In the genomic region with DNA sequence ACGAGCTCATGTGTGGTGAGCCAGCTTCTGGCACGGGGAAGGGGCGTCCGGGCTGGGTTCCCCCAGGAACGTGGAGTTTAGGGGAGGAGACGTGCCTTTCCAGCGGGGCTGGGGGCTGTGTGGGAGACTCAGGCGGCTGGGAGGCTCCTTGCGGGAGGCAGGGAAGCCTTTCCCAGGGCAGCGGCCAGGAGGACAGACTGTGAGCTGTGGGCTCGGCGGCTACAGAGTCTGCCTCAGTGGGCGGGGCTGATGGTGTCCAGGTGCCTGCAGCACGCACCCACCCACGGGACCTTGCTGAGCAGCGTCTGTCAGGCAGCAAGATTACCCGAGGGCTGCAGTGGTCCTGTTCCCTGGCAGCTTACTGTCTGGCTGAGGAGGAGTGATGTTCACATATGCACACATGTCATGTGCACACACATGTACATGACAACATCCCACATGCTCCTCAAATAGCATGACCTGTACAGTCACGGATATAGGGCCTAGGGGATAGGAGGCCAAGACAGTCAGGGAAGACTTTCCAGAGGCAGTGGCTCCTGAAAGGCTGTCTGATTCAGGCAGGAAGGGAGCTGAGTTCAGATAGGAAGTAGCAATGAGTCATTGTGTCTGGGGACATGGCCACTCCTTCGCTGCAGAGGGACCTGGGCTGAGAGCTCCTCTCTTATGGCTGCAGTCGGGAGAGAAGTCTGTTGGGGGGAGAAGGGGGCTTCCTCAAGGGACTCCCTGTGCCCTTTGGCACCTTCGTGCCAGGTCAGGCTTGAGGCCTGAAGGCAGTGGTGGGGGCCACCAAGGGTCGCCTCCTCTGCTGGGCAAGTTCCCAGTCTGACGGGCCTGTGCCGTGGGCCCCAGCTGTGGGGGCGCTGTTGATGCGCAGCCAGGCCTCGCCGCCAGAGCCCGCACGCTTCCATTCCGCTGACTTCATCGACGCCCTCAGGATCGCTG, we compare ENCODE assay signal across 9 cellular contexts. TPM values are rescaled to one million over a fixed set of nuclear protein-coding genes. Genes with fewer than 3 reads are reported as not detected.
DNase-seq lines count a peak whose midpoint lies in the region; FAIRE-seq and TF ChIP-seq lines count a peak whose summit lies in the region.
"Had no signal": no experiment of that assay in that cellular context is flagged by ENCODE, and none has a peak within 500 bp of the region (broad histone marks: within the 10 kb centered on the region; RNA-seq: fewer than 3 reads in every experiment).

No MANE protein-coding gene starts in this region.

- H3K36me3 ChIP-seq in astrocyte (ENCODE audit: insufficient read depth, low read length): no peaks in the 10 kb centered on the region
- H3K36me3 ChIP-seq in keratinocyte (ENCODE audit: control insufficient read depth in 2 of 2, extremely low read depth in 1 of 2, insufficient read depth in 2 of 2, low read length in 2 of 2): peaks cover 21% of the 10 kb centered on the region in 2 experiments
- H3K36me3 ChIP-seq in small intestine (ENCODE audit: control insufficient read depth in 2 of 2, insufficient read depth in 2 of 2, low read length in 2 of 2): peaks cover 0 to 14% of the 10 kb centered on the region in 2 donors

- TF ChIP-seq CTCF in astrocyte (IDR thresholded peaks at IDR 0.05; ENCODE audit: insufficient read depth, low read depth, low read length) (no peak), keratinocyte (optimal IDR thresholded peaks at IDR 0.05 in 1 of 3, IDR thresholded peaks at IDR 0.05 in 1 of 3, conservative IDR thresholded peaks at IDR 0.05 in 1 of 3; ENCODE audit: extremely low read depth in 1 of 3, insufficient read depth in 2 of 3, low read length in 3 of 3) (no peak)

- H2AFZ ChIP-seq in astrocyte (ENCODE audit: low read depth, low read length) (peak overlapping the region; percentile 46), keratinocyte (ENCODE audit: control insufficient read depth, low read length) (no peak overlapping the region)

- H3K9ac ChIP-seq in astrocyte (ENCODE audit: low read length): no peak overlapping the region
- H3K9ac ChIP-seq in keratinocyte (ENCODE audit: control insufficient read depth, extremely low read depth, insufficient read depth, low read length): no peak overlapping the region

- H3K4me2 ChIP-seq in astrocyte (ENCODE audit: low read length) (peak overlapping the region; percentile 52), keratinocyte (ENCODE audit: control insufficient read depth, extremely low read depth, insufficient read depth, low read depth, low read length) (no peak overlapping the region)

- H3K27ac ChIP-seq in astrocyte (ENCODE audit: low read depth, low read length) (peak overlapping the region; percentile 12), keratinocyte (ENCODE audit: control insufficient read depth, insufficient read depth, low read length) (no peak overlapping the region), small intestine (ENCODE audit: low read depth in 1 of 2, low read length in 1 of 2) (peak overlapping the region in 1 of 2 donors; percentile 13)

- H3K9me3 Mint-ChIP-seq in activated naive CD4-positive, alpha-beta T cell treated with anti-CD3 and anti-CD28 coated beads, Interleukin-2, amount 10 ng/mL, durations not matched to agents 7 days and 5 days: no peaks in the 10 kb centered on the region
- H3K9me3 Mint-ChIP-seq in astrocyte (ENCODE audit: unreplicated experiment): no peaks in the 10 kb centered on the region
- H3K9me3 Mint-ChIP-seq: CD8-positive, alpha-beta T cell had no signal

- DNase-seq in activated naive CD4-positive, alpha-beta T cell treated with anti-CD3 and anti-CD28 coated beads, Interleukin-2, amount 10 ng/mL, durations not matched to agents 7 days and 5 days: no peak
- DNase-seq in activated naive CD4-positive, alpha-beta T cell treated with Interleukin-2 at 50 U/mL for 16 hours: no peak
- DNase-seq in astrocyte (ENCODE audit: low read depth) (peak; percentile 69), keratinocyte (ENCODE audit: low read depth, low spot score) (no peak), small intestine (no peak), GM19240 (ENCODE audit: insufficient read length, low spot score) (no peak), NCI-H2196 treated with DMSO at 0.1 percent for 48 hours (lab: John Stamatoyannopoulos, UW; ENCODE audit: unreplicated experiment) (no peak), kidney glomerular epithelial cell (lab: John Stamatoyannopoulos, UW) (no peak)
- DNase-seq: CD8-positive, alpha-beta T cell had no signal

- H3K27ac Mint-ChIP-seq in activated naive CD4-positive, alpha-beta T cell treated with anti-CD3 and anti-CD28 coated beads, Interleukin-2, amount 10 ng/mL, durations not matched to agents 7 days and 5 days: peak overlapping the region; percentile 11
- H3K27ac Mint-ChIP-seq in astrocyte (ENCODE audit: unreplicated experiment): peak overlapping the region; percentile 85
- H3K27ac Mint-ChIP-seq: CD8-positive, alpha-beta T cell had no signal

- H4K20me1 ChIP-seq in astrocyte (ENCODE audit: insufficient read depth, low read length) (no peaks in the 10 kb centered on the region), keratinocyte (ENCODE audit: control insufficient read depth, extremely low read depth, insufficient read depth, low read length) (no peaks in the 10 kb centered on the region)

- 84 to 88% (median 88%) methylated on average over 29 to 34 of the region's 34 CpGs for WGBS in small intestine, 3 donors

- no peak overlapping the region for H3K4me3 Mint-ChIP-seq in activated naive CD4-positive, alpha-beta T cell treated with anti-CD3 and anti-CD28 coated beads, Interleukin-2, amount 10 ng/mL, durations not matched to agents 7 days and 5 days
- peak overlapping the region; percentile 27 for H3K4me3 Mint-ChIP-seq in astrocyte (ENCODE audit: unreplicated experiment)
- H3K4me3 Mint-ChIP-seq: CD8-positive, alpha-beta T cell had no signal

- H3K4me3 ChIP-seq in astrocyte (ENCODE audit: insufficient read depth, low read depth, low read length) (no peak overlapping the region), keratinocyte (ENCODE audit: control insufficient read depth in 2 of 3, extremely low read depth in 1 of 3, insufficient read depth in 2 of 3, low read depth in 1 of 3, low read length in 3 of 3) (no peak overlapping the region), small intestine (ENCODE audit: low read depth in 1 of 2, low read length in 2 of 2) (no peak overlapping the region)

- no peaks in the 10 kb centered on the region for H3K9me1 ChIP-seq in keratinocyte (ENCODE audit: control insufficient read depth, extremely low read depth, insufficient read depth, low read length)

- H3K4me1 ChIP-seq in astrocyte (ENCODE audit: insufficient read depth, low read length): peaks cover 16% of the 10 kb centered on the region
- H3K4me1 ChIP-seq in keratinocyte (ENCODE audit: control insufficient read depth, extremely low read depth, insufficient read depth, low read length): peaks cover 9% of the 10 kb centered on the region
- no peaks in the 10 kb centered on the region for H3K4me1 ChIP-seq in small intestine (ENCODE audit: control insufficient read depth in 2 of 2, insufficient read depth in 1 of 2, low read depth in 1 of 2, low read length in 1 of 2)

- peaks cover 5% of the 10 kb centered on the region for H3K4me1 Mint-ChIP-seq in activated naive CD4-positive, alpha-beta T cell treated with anti-CD3 and anti-CD28 coated beads, Interleukin-2, amount 10 ng/mL, durations not matched to agents 7 days and 5 days
- peaks cover 16% of the 10 kb centered on the region for H3K4me1 Mint-ChIP-seq in astrocyte (ENCODE audit: low read depth, unreplicated experiment)

- H3K27me3 Mint-ChIP-seq in activated naive CD4-positive, alpha-beta T cell treated with anti-CD3 and anti-CD28 coated beads, Interleukin-2, amount 10 ng/mL, durations not matched to agents 7 days and 5 days: no peaks in the 10 kb centered on the region
- no peaks in the 10 kb centered on the region for H3K27me3 Mint-ChIP-seq in astrocyte (ENCODE audit: low read depth, unreplicated experiment)

- dilution Hi-C loops in keratinocyte (cut with MboI; ENCODE audit: extremely low pct_ligation_motif_present, low sequenced_read_pairs): no loop called here

- H3K79me2 ChIP-seq in astrocyte (ENCODE audit: insufficient read depth, low read length) (no peaks in the 10 kb centered on the region), keratinocyte (ENCODE audit: control insufficient read depth, insufficient read depth, low read length) (no peaks in the 10 kb centered on the region)

- H3K27me3 ChIP-seq in astrocyte (ENCODE audit: insufficient read depth, low read length): no peaks in the 10 kb centered on the region
- no peaks in the 10 kb centered on the region for H3K27me3 ChIP-seq in keratinocyte (ENCODE audit: control insufficient read depth, extremely low read depth, insufficient read depth, low read length)
- H3K27me3 ChIP-seq in small intestine (ENCODE audit: control insufficient read depth in 2 of 2, insufficient read depth in 2 of 2, low read length in 2 of 2): no peaks in the 10 kb centered on the region

- CTCF ChIA-PET in activated naive CD4-positive, alpha-beta T cell treated with anti-CD3 and anti-CD28 coated beads, Interleukin-2, amount 10 ng/mL, durations not matched to agents 7 days and 5 days (lab: Charles Lee): interaction anchor here (0.8 kb wide), 1 partner anchor 10 kb away, joined by 3 read pairs; no protein-coding TSS in a partner anchor

- H3K9me3 ChIP-seq in astrocyte (ENCODE audit: insufficient read depth, low read depth, low read length): no peaks in the 10 kb centered on the region
- H3K9me3 ChIP-seq in keratinocyte (ENCODE audit: control insufficient read depth, low read depth, low read length): no peaks in the 10 kb centered on the region
- no peaks in the 10 kb centered on the region for H3K9me3 ChIP-seq in small intestine (ENCODE audit: control insufficient read depth, low read depth)

- FAIRE-seq in astrocyte (lab: Jason Lieb, UNC) (peak; percentile 26), keratinocyte (lab: Jason Lieb, UNC) (peak; percentile 77), small intestine (lab: Jason Lieb, UNC) (no peak)

- H3K36me3 Mint-ChIP-seq in activated naive CD4-positive, alpha-beta T cell treated with anti-CD3 and anti-CD28 coated beads, Interleukin-2, amount 10 ng/mL, durations not matched to agents 7 days and 5 days: peaks cover 13% of the 10 kb centered on the region
- H3K36me3 Mint-ChIP-seq in astrocyte (ENCODE audit: low read depth, unreplicated experiment): peaks cover 14% of the 10 kb centered on the region
- H3K36me3 Mint-ChIP-seq: CD8-positive, alpha-beta T cell had no signal

RNA-seq across cellular contexts. Expression of gene PPP6R3, which starts 23.3 kb away (rescaled TPM):
- 94.0 and 97.8 TPM in 2 replicates for total RNA-seq in astrocyte
- polyA plus RNA-seq in keratinocyte: 38.1 to 50.2 TPM (median 39.9 TPM) in 3 replicates
- 78.1 TPM for polyA plus RNA-seq in keratinocyte (2011; ENCODE audit: low read depth)
- polyA plus RNA-seq in keratinocyte (2011; cell fraction: cytosol; rRNA removed): 19.1 and 37.0 TPM in 2 replicates
- polyA plus RNA-seq in keratinocyte (2011; cell fraction: nucleus; rRNA removed): 53.3 and 59.3 TPM in 2 replicates
- 30.3 and 43.0 TPM in 2 replicates for polyA plus RNA-seq in keratinocyte (2012; ENCODE audit: low replicate concordance)
- polyA minus RNA-seq in keratinocyte: 72.0 to 93.1 TPM (median 76.5 TPM) in 3 replicates
- polyA minus RNA-seq in keratinocyte (2011; cell fraction: cytosol; rRNA and poly(A)+ RNA removed): 81.9 TPM
- polyA minus RNA-seq in keratinocyte (2011; cell fraction: nucleus; rRNA and poly(A)+ RNA removed): 81.9 and 145 TPM in 2 replicates
- 10 to 100 TPM; 30.5 to 39.4 (median 38.7) TPM for polyA plus RNA-seq in small intestine
